8 cellular contexts compared by ENCODE assay signal in genomic region chr7:102184303-102184702, GRCh38.
"Had no signal": no experiment of that assay in that cellular context is flagged by ENCODE, and none has a peak within 500 bp of the region (broad histone marks: within the 10 kb centered on the region; RNA-seq: fewer than 3 reads in every experiment).

No MANE protein-coding gene starts in this region.

- FAIRE-seq: G401.6, GM12878, GM12891, GM12892, GM18507, GM19239 had no signal

- DNase-seq: GDM1, GF-D8 had no signal

- H3K4me3 ChIP-seq: GM12878 had no signal

- ATAC-seq: GM12878 had no signal
